Comparison of ENCODE assay signal across 8 cellular contexts in the genomic region with DNA sequence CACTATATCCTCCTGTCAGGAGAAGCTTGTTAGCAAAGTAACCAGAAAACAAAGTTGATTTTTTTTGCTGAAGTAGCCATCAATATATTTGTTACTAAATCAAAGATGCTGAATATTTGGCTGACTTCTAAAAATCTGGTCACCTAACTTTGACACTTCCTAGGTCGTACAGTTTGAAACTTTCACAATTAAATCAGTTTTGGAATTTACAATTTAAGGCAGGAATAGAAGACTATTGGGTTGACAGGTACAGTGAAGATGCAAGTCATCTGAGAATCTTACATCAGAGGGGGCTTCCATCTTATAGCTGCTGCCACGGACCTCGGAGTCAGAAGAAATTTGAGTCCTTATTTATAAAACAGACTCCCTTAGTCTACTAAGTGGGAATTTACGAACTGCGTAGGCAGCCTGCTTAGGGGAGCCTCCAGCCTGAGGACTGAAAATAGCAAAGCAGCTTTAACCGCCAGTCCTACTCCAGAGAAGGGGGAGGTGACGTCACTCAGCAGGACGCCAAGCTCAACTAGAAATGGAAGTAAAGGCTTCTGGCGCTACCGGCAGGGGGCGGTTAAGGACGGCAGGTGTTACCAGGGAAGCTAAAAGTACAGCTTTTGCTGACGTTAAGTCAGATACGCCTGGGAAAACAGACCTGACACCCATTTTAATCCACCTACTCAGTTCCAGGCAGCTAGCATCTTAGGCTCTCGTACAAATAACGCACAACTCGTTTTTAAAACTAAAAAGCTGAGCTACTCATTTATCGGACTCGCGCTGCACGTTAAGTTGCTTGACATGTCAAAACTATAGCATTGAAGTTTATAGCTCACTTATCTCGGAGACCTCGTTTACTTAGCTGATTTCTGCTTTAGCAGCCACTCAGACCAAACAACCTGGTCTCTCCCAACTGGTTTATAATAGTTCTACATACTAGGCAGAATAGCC.
A peak's percentile ranks its signal among the peaks of the same experiment; 100 is the strongest.
DNase-seq lines count a peak whose midpoint lies in the region; ATAC-seq and TF ChIP-seq lines count a peak whose summit lies in the region.

No MANE protein-coding gene starts in this region.

- DNase-seq in AG09319 (ENCODE audit: extremely low read depth, low read depth) (peak; percentile 84), NCI-H460 (ENCODE audit: extremely low read depth, low read depth) (peak; percentile 94), chondrocyte (ENCODE audit: low spot score) (peak; percentile 95), left kidney (ENCODE audit: low read depth, low spot score) (peak; percentile 99)
- peak; percentile 67 to 85 for DNase-seq in activated CD4-positive, alpha-beta T cell treated with anti-CD3 and anti-CD28 coated beads for 24 hours (ENCODE audit: low read depth in 2 of 2)
- peak; percentile 95 for DNase-seq in stimulated activated CD4-positive, alpha-beta T cell treated with anti-CD3 and anti-CD28 coated beads, Interleukin-1b, Interleukin-23, amount 100 ng/mL, for 48 hours

- H3K36me3 Mint-ChIP-seq in chondrocyte (ENCODE audit: low read depth), result no peaks in the 10 kb centered on the region

- H3K27ac Mint-ChIP-seq in chondrocyte (ENCODE audit: unreplicated experiment), result peak overlapping the region; percentile 94

- TF ChIP-seq CTCF in AG09319 (IDR thresholded peaks at IDR 0.05; ENCODE audit: low read depth, low read length) (peak; percentile 89), chondrocyte (IDR thresholded peaks at IDR 0.05) (peak; percentile 91)

- peak; percentile 35 for ATAC-seq in GM19025 (IDR thresholded peaks at IDR 0.05; ENCODE audit: low read depth, unreplicated experiment)
- peak; percentile 52 for ATAC-seq in HG03354 (IDR thresholded peaks at IDR 0.05; ENCODE audit: poor library complexity, severe bottlenecking, unreplicated experiment)

- H3K27me3 Mint-ChIP-seq in chondrocyte (ENCODE audit: low read depth), result no peaks in the 10 kb centered on the region

- no peaks in the 10 kb centered on the region for H3K9me3 Mint-ChIP-seq in chondrocyte (ENCODE audit: low read depth)

- peaks cover 38% of the 10 kb centered on the region for H3K4me1 Mint-ChIP-seq in chondrocyte (ENCODE audit: low read depth)

- H3K4me3 Mint-ChIP-seq in chondrocyte (ENCODE audit: unreplicated experiment), result peak overlapping the region; percentile 86

Comparison
In these comparisons a context has a peak if more than half of its experiments do, and no peak if none do; other contexts are left out.
1. Peak in every context shown above with its lines: DNase-seq and ATAC-seq.